In genomic region chr12:123533672-123534643, GRCh38 we compare ENCODE assay signal across 8 cellular contexts. TPM values are rescaled to one million over a fixed set of nuclear protein-coding genes. Genes with fewer than 3 reads are reported as not detected.
A peak's percentile ranks its signal among the peaks of the same experiment; 100 is the strongest.
DNase-seq lines count a peak whose midpoint lies in the region; ATAC-seq and TF ChIP-seq lines count a peak whose summit lies in the region.

RILPL1 (minus strand) TSS chr12:123533719; CDS start chr12:123533482, 237 bp downstream.

- no peaks in the 10 kb centered on the region for H3K36me3 ChIP-seq in OCI-LY7 (ENCODE audit: insufficient read depth, low read length)
- no peaks in the 10 kb centered on the region for H3K36me3 ChIP-seq in naive thymus-derived CD4-positive, alpha-beta T cell (ENCODE audit: control insufficient read depth in 2 of 3, insufficient read depth in 3 of 3, low read length in 3 of 3)

- POLR2A ChIA-PET in HEK293T (lab: Yijun Ruan, JAX) (interaction anchor here (0.8 to 1.8 kb wide), 4 partner anchors 12 to 84 kb away, joined by 3 to 4 read pairs (median 4); no protein-coding TSS in a partner anchor), OCI-LY7 (lab: Charles Lee) (no interaction called here)
- POLR2A ChIA-PET in naive thymus-derived CD4-positive, alpha-beta T cell (lab: Charles Lee): interaction anchor here (0.6 to 1.8 kb wide), 3 partner anchors 41 to 169 kb away, joined by 3 to 4 read pairs (median 3); no protein-coding TSS in a partner anchor

- TF ChIP-seq CTCF in OCI-LY7 (conservative IDR thresholded peaks at IDR 0.05; ENCODE audit: low read length): peak; percentile 42
- peak; percentile 21 for TF ChIP-seq CTCF in fibroblast of pulmonary artery (IDR thresholded peaks at IDR 0.05; ENCODE audit: low read length, missing control alignments)

- H3K4me1 Mint-ChIP-seq in naive thymus-derived CD4-positive, alpha-beta T cell: peaks cover 11 to 25% (median 16%) of the 10 kb centered on the region in 7 donors

- H3K27ac ChIP-seq in OCI-LY7 (ENCODE audit: low read depth, low read length, poor library complexity, severe bottlenecking): no peak within 1 kb of the TSS
- peak within 1 kb of the TSS; percentile 61 for H3K27ac ChIP-seq in naive thymus-derived CD4-positive, alpha-beta T cell (ENCODE audit: low read depth, low read length)

- peak within 1 kb of the TSS; percentile 83 to 91 (median 88) for H3K4me3 Mint-ChIP-seq in naive thymus-derived CD4-positive, alpha-beta T cell

- peak within 1 kb of the TSS; percentile 85 for H3K4me2 ChIP-seq in OCI-LY7 (ENCODE audit: low read length)

- no peaks in the 10 kb centered on the region for H3K79me2 ChIP-seq in OCI-LY7 (ENCODE audit: insufficient read depth, low read depth, low read length)

- peak within 1 kb of the TSS; percentile 84 for H2AFZ ChIP-seq in OCI-LY7 (ENCODE audit: low read length)

- peak; percentile 16 for DNase-seq in DMS53 treated with DMSO at 0.1 percent for 48 hours (lab: John Stamatoyannopoulos, UW; ENCODE audit: unreplicated experiment)
- DNase-seq in HEK293T (ENCODE audit: extremely low spot score): peak; percentile 71
- DNase-seq in OCI-LY7 (ENCODE audit: low spot score): peak; percentile 61
- peak; percentile 40 for DNase-seq in activated T-helper 9 cell treated with anti-CD3 and anti-CD28 coated beads, Interleukin-2, amount 50 U/mL, for 16 hours (ENCODE audit: low read depth)
- DNase-seq in fibroblast of pulmonary artery (ENCODE audit: low read depth): peak; percentile 29
- DNase-seq in naive thymus-derived CD4-positive, alpha-beta T cell: peak; percentile 16 to 70 (median 47)
- peak; percentile 27 for DNase-seq in stromal cell of bone marrow (ENCODE audit: low read depth)
- DNase-seq in NK-92 treated with Interleukin-12 subunit alpha and Interleukin-12 subunit beta, amount 100 ng/mL, for 24 hours (lab: John Stamatoyannopoulos, UW): no peak

- H3K9me2 ChIP-seq in OCI-LY7 (ENCODE audit: insufficient read depth, low read length): no peaks in the 10 kb centered on the region

- H3K36me3 Mint-ChIP-seq in naive thymus-derived CD4-positive, alpha-beta T cell: no peaks in the 10 kb centered on the region

- intact Hi-C loops in OCI-LY7 (cut with micrococcal nuclease; ENCODE audit: unreplicated experiment): loop anchor here (5.0 kb wide), 1 partner anchor 48 kb away; the partner anchor contains the start of gene TMED2
- intact Hi-C loops in naive thymus-derived CD4-positive, alpha-beta T cell (cut with micrococcal nuclease): loop anchor here (1.0 to 5.0 kb wide), 7 partner anchors 49 to 169 kb away; partner anchors contain the start of genes RILPL2 (in 1 of the 2) and TMED2 (in 1 of the 2)

- CTCF ChIA-PET in HEK293T (lab: Yijun Ruan, JAX): no interaction called here
- CTCF ChIA-PET in OCI-LY7 (lab: Charles Lee; ENCODE audit: unreplicated experiment): no interaction called here
- CTCF ChIA-PET in naive thymus-derived CD4-positive, alpha-beta T cell (lab: Charles Lee): no interaction called here

- H3K4me3 ChIP-seq in OCI-LY7 (ENCODE audit: low read depth, low read length, poor library complexity, severe bottlenecking): peak within 1 kb of the TSS; percentile 72
- H3K4me3 ChIP-seq in fibroblast of pulmonary artery (replicated peaks; ENCODE audit: low read depth, low read length): peak within 1 kb of the TSS; percentile 73
- peak within 1 kb of the TSS; percentile 65 for H3K4me3 ChIP-seq in naive thymus-derived CD4-positive, alpha-beta T cell (ENCODE audit: low read length)

- H4K20me1 ChIP-seq in OCI-LY7 (ENCODE audit: insufficient read depth, low read length): no peaks in the 10 kb centered on the region

- H3K9me3 Mint-ChIP-seq in naive thymus-derived CD4-positive, alpha-beta T cell: no peaks in the 10 kb centered on the region

- peak; percentile 86 for ATAC-seq in naive thymus-derived CD4-positive, alpha-beta T cell

- no peaks in the 10 kb centered on the region for H3K9me3 ChIP-seq in OCI-LY7 (ENCODE audit: low read length)
- no peaks in the 10 kb centered on the region for H3K9me3 ChIP-seq in naive thymus-derived CD4-positive, alpha-beta T cell (ENCODE audit: control insufficient read depth in 2 of 3, low read length in 3 of 3)

- H3K27me3 Mint-ChIP-seq in naive thymus-derived CD4-positive, alpha-beta T cell: peaks cover 0 to 22% (median 0%) of the 10 kb centered on the region in 5 donors

- H3K27me3 ChIP-seq in naive thymus-derived CD4-positive, alpha-beta T cell (ENCODE audit: control insufficient read depth in 2 of 2, insufficient read depth in 2 of 2, low read length in 2 of 2): no peaks in the 10 kb centered on the region

- peaks cover 21% of the 10 kb centered on the region for H3K4me1 ChIP-seq in OCI-LY7 (ENCODE audit: insufficient read depth, low read length, poor library complexity, severe bottlenecking)
- H3K4me1 ChIP-seq in naive thymus-derived CD4-positive, alpha-beta T cell (ENCODE audit: control insufficient read depth in 2 of 2, insufficient read depth in 2 of 2, low read length in 2 of 2): peaks cover 11 to 18% of the 10 kb centered on the region in 2 donors

- no TSS peak for BruUV-seq in OCI-LY7 (replicated peaks; lab: Mats Ljungman, UMichigan)

- H3K27ac Mint-ChIP-seq in naive thymus-derived CD4-positive, alpha-beta T cell: peak within 1 kb of the TSS; percentile 60 to 95 (median 79)

TF ChIP-seq in HEK293T, 16 proteins besides CTCF, POLR2A, EP300 and RAD21:
- TF ChIP-seq PKNOX1 (IDR thresholded peaks at IDR 0.05) (peak; percentile 86), SP1 (IDR thresholded peaks at IDR 0.05) (no peak), FOXM1 (IDR thresholded peaks at IDR 0.05; ENCODE audit: borderline replicate concordance) (peak; percentile 62; the same call in 1 of the 2 replicates)

RNA-seq across cellular contexts. Expression of gene RILPL1, which starts in this region (rescaled TPM):
- total RNA-seq in OCI-LY7 (2014; rRNA removed; shearing (Covaris generic)): 0.05 and 0.38 TPM in 2 replicates
- 0.74 and 0.86 TPM in 2 replicates for total RNA-seq in OCI-LY7 (2022)
- 1 to 10 TPM; 1.5 to 9.2 (median 3.9) TPM for total RNA-seq in naive thymus-derived CD4-positive, alpha-beta T cell
- under 1 TPM in 1 of 2 donors, not detected in 1; 0.29 TPM for polyA plus RNA-seq in naive thymus-derived CD4-positive, alpha-beta T cell

Comparison
In these comparisons a context has a peak if more than half of its experiments do, and no peak if none do; other contexts are left out.
1. Peak in DNase-seq, H3K4me3 ChIP-seq and H3K4me2 ChIP-seq in OCI-LY7; RNA of the gene not detected or under 1 TPM.